9 cellular contexts compared by ENCODE assay signal in genomic region chr3:121748638-121749275, GRCh38. TPM values are rescaled to one million over a fixed set of nuclear protein-coding genes. Genes with fewer than 3 reads are reported as not detected.
DNase-seq lines count a peak whose midpoint lies in the region; ATAC-seq, FAIRE-seq and TF ChIP-seq lines count a peak whose summit lies in the region.
"Had no signal": no experiment of that assay in that cellular context is flagged by ENCODE, and none has a peak within 500 bp of the region (broad histone marks: within the 10 kb centered on the region; RNA-seq: fewer than 3 reads in every experiment).

No MANE protein-coding gene starts in this region.

- peaks cover 9 to 21% (median 13%) of the 10 kb centered on the region in 3 donors for H3K4me1 Mint-ChIP-seq in CD8-positive, alpha-beta memory T cell

- POLR2A ChIA-PET in CD8-positive, alpha-beta memory T cell (lab: Charles Lee) = interaction anchor here (0.7 to 0.9 kb wide), 2 partner anchors 94 to 636 kb away, joined by 3 to 4 read pairs; partner anchors contain the start of gene FAM162A

- H3K27me3 ChIP-seq in CD8-positive, alpha-beta memory T cell (ENCODE audit: insufficient read depth, low read length, poor library complexity, severe bottlenecking) = no peaks in the 10 kb centered on the region
- no peaks in the 10 kb centered on the region for H3K27me3 ChIP-seq in Loucy (ENCODE audit: insufficient read depth, low read length, poor library complexity, severe bottlenecking)
- H3K27me3 ChIP-seq in bronchial epithelial cell (ENCODE audit: control insufficient read depth, insufficient read depth, low read length) = no peaks in the 10 kb centered on the region
- peaks cover 11% of the 10 kb centered on the region for H3K27me3 ChIP-seq in thymus (ENCODE audit: control insufficient read depth, insufficient read depth)

- H3K27ac Mint-ChIP-seq in CD8-positive, alpha-beta memory T cell = no peak overlapping the region
- H3K27ac Mint-ChIP-seq: T-cell had no signal

- no peak for FAIRE-seq in bronchial epithelial cell (lab: Jason Lieb, UNC)

- H3K36me3 ChIP-seq in CD8-positive, alpha-beta memory T cell (ENCODE audit: insufficient read depth, low read length) = no peaks in the 10 kb centered on the region
- H3K36me3 ChIP-seq in Loucy (ENCODE audit: insufficient read depth, low read length) (no peaks in the 10 kb centered on the region), bronchial epithelial cell (ENCODE audit: control insufficient read depth, insufficient read depth, low read length) (no peaks in the 10 kb centered on the region), thymus (ENCODE audit: control insufficient read depth, insufficient read depth) (no peaks in the 10 kb centered on the region)

- CTCF ChIA-PET in CD8-positive, alpha-beta memory T cell (lab: Charles Lee) = interaction anchor here (1.0 to 1.5 kb wide), 2 partner anchors 10 to 24 kb away, joined by 3 to 4 read pairs; no protein-coding TSS in a partner anchor

- peak; percentile 21 for ATAC-seq in GM21447 (IDR thresholded peaks at IDR 0.05; ENCODE audit: unreplicated experiment)

- H3K79me2 ChIP-seq in Loucy (ENCODE audit: insufficient read depth, low read length) = peaks cover 43% of the 10 kb centered on the region

- no peaks in the 10 kb centered on the region for H3F3A ChIP-seq in Loucy (ENCODE audit: low read depth)

- peaks cover 32% of the 10 kb centered on the region for H4K20me1 ChIP-seq in Loucy (ENCODE audit: insufficient read depth, low read length, poor library complexity, severe bottlenecking)

- DNase-seq in CD8-positive, alpha-beta memory T cell = peak in 2 of 5 donors; percentile 3 to 14
- DNase-seq in bronchial epithelial cell (ENCODE audit: low read depth) (peak; percentile 54), left kidney (ENCODE audit: low read depth, low spot score) (peak; percentile 34), NCI-H2029 (lab: John Stamatoyannopoulos, UW) (no peak), NCI-H510A (lab: John Stamatoyannopoulos, UW) (no peak)

- H3K9me3 Mint-ChIP-seq in CD8-positive, alpha-beta memory T cell = peaks cover 0 to 2% (median 0%) of the 10 kb centered on the region in 5 donors
- H3K9me3 Mint-ChIP-seq: T-cell had no signal

- 4% methylated on average over 18 of the region's 18 CpGs for WGBS in thymus

- H3K9ac ChIP-seq in Loucy (ENCODE audit: low read depth, low read length, poor library complexity, severe bottlenecking) = peak overlapping the region; percentile 82

- H3K4me3 Mint-ChIP-seq in CD8-positive, alpha-beta memory T cell = no peak overlapping the region
- H3K4me3 Mint-ChIP-seq: T-cell had no signal

- H3K27ac ChIP-seq in CD8-positive, alpha-beta memory T cell (ENCODE audit: low read depth, low read length) = peak overlapping the region; percentile 99
- peak overlapping the region; percentile 77 for H3K27ac ChIP-seq in thymus (ENCODE audit: low read depth)

- peaks cover 8 to 13% of the 10 kb centered on the region in 2 donors for H3K27me3 Mint-ChIP-seq in CD8-positive, alpha-beta memory T cell

- H3K36me3 Mint-ChIP-seq in CD8-positive, alpha-beta memory T cell = peaks cover 0 to 2% (median 1%) of the 10 kb centered on the region in 3 donors
- H3K36me3 Mint-ChIP-seq: T-cell had no signal

- H3K4me2 ChIP-seq in Loucy (ENCODE audit: low read depth, low read length, poor library complexity, severe bottlenecking) = peak overlapping the region; percentile 89

- TF ChIP-seq CTCF in Loucy (conservative IDR thresholded peaks at IDR 0.05; ENCODE audit: low read length) (no peak), bronchial epithelial cell (IDR thresholded peaks at IDR 0.05; ENCODE audit: insufficient read depth, low read length, severe bottlenecking) (no peak)

- H3K9me3 ChIP-seq in CD8-positive, alpha-beta memory T cell (ENCODE audit: low read length) = no peaks in the 10 kb centered on the region
- H3K9me3 ChIP-seq in Loucy (ENCODE audit: insufficient read depth, low read depth, low read length) (no peaks in the 10 kb centered on the region), thymus (ENCODE audit: control insufficient read depth) (no peaks in the 10 kb centered on the region)

- peaks cover 23% of the 10 kb centered on the region for H3K4me1 ChIP-seq in CD8-positive, alpha-beta memory T cell (ENCODE audit: insufficient read depth, low read length)
- H3K4me1 ChIP-seq in Loucy (ENCODE audit: insufficient read depth, low read length, poor library complexity, severe bottlenecking) (peaks cover 37% of the 10 kb centered on the region), thymus (ENCODE audit: control insufficient read depth, insufficient read depth, low read length) (peaks cover 2% of the 10 kb centered on the region)

- H3K9me2 ChIP-seq in Loucy (replicated peaks; ENCODE audit: low read depth, low read length) = no peaks in the 10 kb centered on the region

- peak overlapping the region; percentile 69 for H2AFZ ChIP-seq in Loucy (ENCODE audit: low read length)

- peak overlapping the region; percentile 90 for H3K4me3 ChIP-seq in CD8-positive, alpha-beta memory T cell (ENCODE audit: low read length)
- H3K4me3 ChIP-seq in Loucy (ENCODE audit: low read length, poor library complexity, severe bottlenecking) (peak overlapping the region; percentile 98), bronchial epithelial cell (ENCODE audit: low read depth, low read length) (peak overlapping the region; percentile 85), thymus (ENCODE audit: low read length) (peak overlapping the region; percentile 79)

RNA-seq across cellular contexts. Expression of gene GOLGB1, which starts 0.8 kb away (rescaled TPM):
- total RNA-seq in CD8-positive, alpha-beta memory T cell = 10 to 100 TPM; 17.3 to 20.6 TPM
- 16.0 TPM for polyA plus RNA-seq in CD8-positive, alpha-beta memory T cell
- total RNA-seq in bronchial epithelial cell = 30.0 and 45.2 TPM in 2 replicates
- 18.0 TPM for polyA plus RNA-seq in thymus

Comparison
In these comparisons a context has a peak if more than half of its experiments do, and no peak if none do; other contexts are left out.
1. DNase-seq: peak in bronchial epithelial cell (single experiment) and left kidney (single experiment); none in NCI-H2029 (single experiment) and NCI-H510A (single experiment).
2. Peak in every context shown above with its lines, with median percentiles within 50 percentile points of each other: H3K4me3 ChIP-seq.